In the genomic region with DNA sequence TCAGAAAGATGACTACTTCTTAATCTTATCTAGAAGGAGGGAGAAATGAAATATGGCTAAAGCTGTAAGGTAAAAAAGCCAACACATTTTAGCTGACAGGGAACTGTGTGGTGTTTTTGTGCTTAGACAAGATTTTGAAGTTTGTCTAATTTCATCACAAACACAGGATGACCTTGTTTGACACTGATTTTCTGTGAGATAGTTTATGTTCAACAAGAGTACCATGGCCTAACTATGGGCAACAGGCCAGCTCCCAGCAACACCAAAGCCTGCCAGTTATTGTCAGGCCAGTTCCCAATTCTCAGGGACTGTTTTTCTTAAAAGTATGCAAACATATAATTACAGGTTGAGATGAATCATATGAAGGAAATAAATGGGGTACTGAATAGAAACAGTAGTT, we compare ENCODE assay signal across 29 cellular contexts. TPM values are rescaled to one million over a fixed set of nuclear protein-coding genes. Genes with fewer than 3 reads are reported as not detected.
A peak's percentile ranks its signal among the peaks of the same experiment; 100 is the strongest.
DNase-seq lines count a peak whose midpoint lies in the region; ATAC-seq and TF ChIP-seq lines count a peak whose summit lies in the region.
"Had no signal": no experiment of that assay in that cellular context is flagged by ENCODE, and none has a peak within 500 bp of the region (broad histone marks: within the 10 kb centered on the region; RNA-seq: fewer than 3 reads in every experiment).

No MANE protein-coding gene starts in this region.

- no peaks in the 10 kb centered on the region for H3K27me3 ChIP-seq in naive thymus-derived CD4-positive, alpha-beta T cell (ENCODE audit: control insufficient read depth in 2 of 2, insufficient read depth in 2 of 2, low read length in 2 of 2)
- H3K27me3 ChIP-seq: SJCRH30, upper lobe of left lung had no signal

- peaks cover 0 to 25% of the 10 kb centered on the region in 2 experiments; a peak in 1 of 3 replicates for H3K36me3 ChIP-seq in HEK293 (ENCODE audit: control insufficient read depth in 2 of 2, insufficient read depth in 1 of 2, low read length in 2 of 2)
- peaks cover 0 to 14% (median 0%) of the 10 kb centered on the region in 3 experiments for H3K36me3 ChIP-seq in naive thymus-derived CD4-positive, alpha-beta T cell (ENCODE audit: control insufficient read depth in 2 of 3, insufficient read depth in 3 of 3, low read length in 3 of 3)

- TF ChIP-seq CTCF in HEK293 (tag by site-specific recombination; IDR thresholded peaks at IDR 0.05) (no peak), choroid plexus epithelial cell (conservative IDR thresholded peaks at IDR 0.05; ENCODE audit: low read depth, low read length) (no peak)

- no peak for ATAC-seq in naive thymus-derived CD4-positive, alpha-beta T cell
- ATAC-seq in effector memory CD8-positive, alpha-beta T cell (replicated peaks) = no peak
- no peak for ATAC-seq in HG02678 (IDR thresholded peaks at IDR 0.05; ENCODE audit: unreplicated experiment)

- H3K4me1 ChIP-seq in HEK293 (ENCODE audit: control insufficient read depth, insufficient read depth, low read length) = peaks cover 2% of the 10 kb centered on the region; the same call in 1 of the 2 replicates
- peaks cover 8 to 12% of the 10 kb centered on the region in 2 donors for H3K4me1 ChIP-seq in naive thymus-derived CD4-positive, alpha-beta T cell (ENCODE audit: control insufficient read depth in 2 of 2, insufficient read depth in 2 of 2, low read length in 2 of 2)

- H3K4me1 Mint-ChIP-seq in naive thymus-derived CD4-positive, alpha-beta T cell = peaks cover 17 to 45% (median 36%) of the 10 kb centered on the region in 7 donors
- H3K4me1 Mint-ChIP-seq in effector memory CD8-positive, alpha-beta T cell (ENCODE audit: low read depth in 2 of 2) = peaks cover 14 to 19% of the 10 kb centered on the region in 2 donors

- H3K9me3 Mint-ChIP-seq in naive thymus-derived CD4-positive, alpha-beta T cell = peaks cover 0 to 3% (median 0%) of the 10 kb centered on the region in 11 donors
- H3K9me3 Mint-ChIP-seq in effector memory CD8-positive, alpha-beta T cell = no peaks in the 10 kb centered on the region
- H3K9me3 Mint-ChIP-seq: activated B cell treated with CpG ODN at 0.5 μM for 24 hours had no signal

- no peaks in the 10 kb centered on the region for H3K9me3 ChIP-seq in HEK293 (ENCODE audit: control insufficient read depth, insufficient read depth, low read depth, low read length)
- H3K9me3 ChIP-seq in naive thymus-derived CD4-positive, alpha-beta T cell (ENCODE audit: control insufficient read depth in 2 of 3, low read length in 3 of 3) = no peaks in the 10 kb centered on the region
- H3K9me3 ChIP-seq: left ventricle myocardium inferior, SJCRH30, upper lobe of left lung had no signal

- DNase-seq in M059J (ENCODE audit: low read depth) = peak; percentile 43
- DNase-seq in choroid plexus epithelial cell (ENCODE audit: low read depth) = peak; percentile 22
- DNase-seq in naive thymus-derived CD4-positive, alpha-beta T cell = no peak
- DNase-seq in effector memory CD8-positive, alpha-beta T cell = no peak
- no peak for DNase-seq in KG1 (lab: John Stamatoyannopoulos, UW)
- DNase-seq: activated B cell treated with CpG ODN at 0.5 μM for 24 hours; activated CD4-positive, alpha-beta T cell treated with anti-CD3 and anti-CD28 coated beads, Interleukin-2, amount 50 U/mL, for 1 hour; activated naive CD4-positive, alpha-beta T cell treated with Interleukin-2 at 50 U/mL for 16 hours; anterior cingulate cortex; effector memory CD4-positive, alpha-beta T cell; EL; erythroblast; GOT3; islet precursor cell; Kasumi-1; left ventricle myocardium inferior; NCI-H146; NCI-H2107; NCI-H774; nucleus accumbens; RPMI8226; SJCRH30; stimulated activated CD4-positive, alpha-beta T cell treated with anti-CD3 and anti-CD28 coated beads, Interleukin-15, amount 100 ng/mL, for 24 hours; stimulated activated CD4-positive, alpha-beta T cell treated with anti-CD3 and anti-CD28 coated beads, Interleukin-4, amount 100 ng/mL, for 4 hours; substantia nigra; upper lobe of left lung had no signal

- no peak overlapping the region for H3K4me3 Mint-ChIP-seq in naive thymus-derived CD4-positive, alpha-beta T cell
- H3K4me3 Mint-ChIP-seq in effector memory CD8-positive, alpha-beta T cell = no peak overlapping the region
- H3K4me3 Mint-ChIP-seq: activated B cell treated with CpG ODN at 0.5 μM for 24 hours had no signal

- peaks cover 0 to 4% (median 0%) of the 10 kb centered on the region in 5 donors for H3K27me3 Mint-ChIP-seq in naive thymus-derived CD4-positive, alpha-beta T cell
- H3K27me3 Mint-ChIP-seq in effector memory CD8-positive, alpha-beta T cell = no peaks in the 10 kb centered on the region
- H3K27me3 Mint-ChIP-seq: activated B cell treated with CpG ODN at 0.5 μM for 24 hours had no signal

- H3K27ac ChIP-seq in HEK293 (ENCODE audit: extremely low read depth, low read depth, low read length) = no peak overlapping the region
- H3K27ac ChIP-seq in naive thymus-derived CD4-positive, alpha-beta T cell (ENCODE audit: low read depth, low read length) = no peak overlapping the region
- H3K27ac ChIP-seq: HL-60, left ventricle myocardium inferior, SJCRH30, upper lobe of left lung had no signal

- H3K36me3 Mint-ChIP-seq in naive thymus-derived CD4-positive, alpha-beta T cell = peaks cover 4 to 14% (median 12%) of the 10 kb centered on the region in 5 donors
- peaks cover 13% of the 10 kb centered on the region for H3K36me3 Mint-ChIP-seq in effector memory CD8-positive, alpha-beta T cell (ENCODE audit: insufficient read depth)

- CTCF ChIA-PET in HEK293 (lab: Yijun Ruan, JAX) = interaction anchor here (1.0 to 4.1 kb wide), 7 partner anchors 8 to 156 kb away, joined by 3 to 29 read pairs (median 4); partner anchors contain the start of genes DHX16 and PRR3
- CTCF ChIA-PET in naive thymus-derived CD4-positive, alpha-beta T cell (lab: Charles Lee) = interaction anchor here (1.6 to 2.0 kb wide), 4 partner anchors 9 to 82 kb away, joined by 4 to 9 read pairs (median 5); partner anchors contain the start of gene PRR3

- H3K27ac Mint-ChIP-seq in naive thymus-derived CD4-positive, alpha-beta T cell = peak overlapping the region in 5 of 9 donors; percentile 43 to 75 (median 64)
- H3K27ac Mint-ChIP-seq in effector memory CD8-positive, alpha-beta T cell = peak overlapping the region in 1 of 2 donors; percentile 71
- H3K27ac Mint-ChIP-seq: activated B cell treated with CpG ODN at 0.5 μM for 24 hours had no signal

- H3K4me3 ChIP-seq in HEK293 (ENCODE audit: low read depth, low read length) (no peak overlapping the region), choroid plexus epithelial cell (ENCODE audit: low read depth, low read length) (no peak overlapping the region)
- no peak overlapping the region for H3K4me3 ChIP-seq in naive thymus-derived CD4-positive, alpha-beta T cell (ENCODE audit: low read length)
- H3K4me3 ChIP-seq: left ventricle myocardium inferior, SJCRH30, upper lobe of left lung had no signal

- POLR2A ChIA-PET in HEK293 (lab: Yijun Ruan, JAX) = interaction anchor here (0.6 to 0.7 kb wide), 3 partner anchors 10 to 151 kb away, joined by 4 to 7 read pairs (median 5); partner anchors contain the start of genes GNL1, MDC1 and PPP1R10
- POLR2A ChIA-PET in naive thymus-derived CD4-positive, alpha-beta T cell (lab: Charles Lee) = interaction anchor here (0.6 to 3.0 kb wide), 5 partner anchors 8 to 53 kb away, joined by 3 to 33 read pairs (median 9); partner anchors contain the start of gene PRR3

- intact Hi-C loops in naive thymus-derived CD4-positive, alpha-beta T cell (cut with micrococcal nuclease) = no loop called here

TF ChIP-seq in HEK293, 187 proteins besides CTCF, POLR2A, EP300 and RAD21:
- TF ChIP-seq ZFP3 (tag by site-specific recombination; IDR thresholded peaks at IDR 0.05; ENCODE audit: low read depth) (no peak), ZNF747 (tag by site-specific recombination; IDR thresholded peaks at IDR 0.05) (no peak), SP7 (tag by site-specific recombination; IDR thresholded peaks at IDR 0.05) (peak; percentile 75; the same call in 1 of the 2 replicates), ZNF121 (tag by site-specific recombination; IDR thresholded peaks at IDR 0.05) (no peak)

RNA-seq across cellular contexts. Expression of gene ABCF1, which starts 5.5 kb away (rescaled TPM):
- total RNA-seq in M059J (2014; rRNA removed; shearing (Covaris generic)) = 56.3 and 95.3 TPM in 2 replicates
- total RNA-seq in naive thymus-derived CD4-positive, alpha-beta T cell = 100 to 1,000 TPM in 1 of 5 experiments, 10 to 100 TPM in 4; 65.1 to 116 (median 86.6) TPM
- polyA plus RNA-seq in naive thymus-derived CD4-positive, alpha-beta T cell = 10 to 100 TPM; 25.2 to 45.5 TPM

RNA-seq across cellular contexts. Expression of gene PRR3, which starts 8.7 kb away (rescaled TPM):
- total RNA-seq in M059J (2014; rRNA removed; shearing (Covaris generic)) = 21.2 and 45.8 TPM in 2 replicates
- 10 to 100 TPM; 14.1 to 29.4 (median 23.3) TPM for total RNA-seq in naive thymus-derived CD4-positive, alpha-beta T cell
- 10 to 100 TPM; 11.1 to 14.4 TPM for polyA plus RNA-seq in naive thymus-derived CD4-positive, alpha-beta T cell

RNA-seq across cellular contexts. Expression of gene GNL1, which starts 9.5 kb away (rescaled TPM):
- 45.4 and 57.4 TPM in 2 replicates for total RNA-seq in M059J (2014; rRNA removed; shearing (Covaris generic))
- 100 to 1,000 TPM in 2 of 5 experiments, 10 to 100 TPM in 3; 56.0 to 190 (median 73.1) TPM for total RNA-seq in naive thymus-derived CD4-positive, alpha-beta T cell
- polyA plus RNA-seq in naive thymus-derived CD4-positive, alpha-beta T cell = 10 to 100 TPM; 27.7 to 29.6 TPM

RNA-seq across cellular contexts. Expression of gene PPP1R10, which starts 51.3 kb away (rescaled TPM):
- total RNA-seq in M059J (2014; rRNA removed; shearing (Covaris generic)) = 17.9 and 28.8 TPM in 2 replicates
- total RNA-seq in naive thymus-derived CD4-positive, alpha-beta T cell = 100 to 1,000 TPM; 108 to 286 (median 146) TPM
- polyA plus RNA-seq in naive thymus-derived CD4-positive, alpha-beta T cell = 10 to 100 TPM; 21.6 to 23.6 TPM

RNA-seq across cellular contexts. Expression of gene MRPS18B, which starts 51.9 kb away (rescaled TPM):
- 85.5 and 108 TPM in 2 replicates for total RNA-seq in M059J (2014; rRNA removed; shearing (Covaris generic))
- 10 to 100 TPM; 20.4 to 51.2 (median 47.7) TPM for total RNA-seq in naive thymus-derived CD4-positive, alpha-beta T cell
- 100 to 1,000 TPM; 145 to 169 TPM for polyA plus RNA-seq in naive thymus-derived CD4-positive, alpha-beta T cell

Comparison
In these comparisons a context has a peak if more than half of its experiments do, and no peak if none do; other contexts are left out.
1. DNase-seq: peak in M059J (single experiment) and choroid plexus epithelial cell (single experiment); none in naive thymus-derived CD4-positive, alpha-beta T cell (0 of 9), effector memory CD8-positive, alpha-beta T cell (0 of 3) and KG1 (single experiment).